8 cellular contexts compared by ENCODE assay signal in the genomic region with DNA sequence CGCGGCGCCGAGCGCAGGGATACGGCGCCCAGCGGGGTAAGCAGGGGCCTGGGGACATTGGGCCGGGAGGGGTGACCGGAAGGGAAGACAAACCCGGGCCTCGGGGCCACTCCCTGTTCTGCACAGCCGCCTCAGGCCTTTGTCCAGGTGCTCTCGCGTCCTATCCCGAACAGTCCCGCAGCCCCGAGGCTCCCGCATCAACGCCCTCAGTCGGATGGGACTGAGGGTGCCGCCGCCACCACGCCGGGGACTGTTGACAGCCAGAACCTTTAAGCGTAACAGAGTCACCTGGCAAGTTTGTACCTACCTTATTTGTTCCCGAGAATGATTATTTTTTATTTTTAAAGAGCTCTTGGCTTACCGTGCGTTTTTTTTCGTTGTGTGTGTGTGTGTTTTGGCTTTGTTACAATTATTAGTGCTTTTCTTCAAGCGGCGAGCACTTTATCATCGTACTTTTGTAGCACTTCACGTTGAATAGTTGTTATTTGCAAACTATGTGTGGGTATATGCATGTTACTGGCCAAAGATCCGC.
A peak's percentile ranks its signal among the peaks of the same experiment; 100 is the strongest.
DNase-seq lines count a peak whose midpoint lies in the region; ATAC-seq and TF ChIP-seq lines count a peak whose summit lies in the region.

No MANE protein-coding gene starts in this region.

- ATAC-seq in GM18907 (IDR thresholded peaks at IDR 0.05; ENCODE audit: unreplicated experiment): peak; percentile 44
- peak; percentile 27 for ATAC-seq in HG03139 (IDR thresholded peaks at IDR 0.05; ENCODE audit: unreplicated experiment)

- H3K27me3 ChIP-seq in endocrine pancreas (ENCODE audit: control insufficient read depth, insufficient read depth, low read length): no peaks in the 10 kb centered on the region

- peaks cover 2% of the 10 kb centered on the region for H3K36me3 ChIP-seq in endocrine pancreas (ENCODE audit: control insufficient read depth, insufficient read depth, low read length)

- no peaks in the 10 kb centered on the region for H3K9me3 ChIP-seq in endocrine pancreas (ENCODE audit: control insufficient read depth, low read length)

- H3K4me3 ChIP-seq in endocrine pancreas (ENCODE audit: control insufficient read depth, insufficient read depth, low read length): peak overlapping the region; percentile 97

- peak overlapping the region; percentile 96 to 99 (median 98) for H3K27ac Mint-ChIP-seq in nephron

- peaks cover 33% of the 10 kb centered on the region for H3K36me3 Mint-ChIP-seq in nephron (ENCODE audit: low read depth)

- POLR2A ChIA-PET in RWPE1 (lab: Yijun Ruan, JAX; ENCODE audit: low non-redundant PET): no interaction called here

- peak; percentile 82 for DNase-seq in RWPE1 (ENCODE audit: low spot score)
- DNase-seq in NCI-H1436 (lab: John Stamatoyannopoulos, UW): no peak
- no peak for DNase-seq in superior temporal gyrus (ENCODE audit: extremely low spot score)

- peak overlapping the region; percentile 94 to 99 (median 99) for H3K4me3 Mint-ChIP-seq in nephron

- peaks cover 47% of the 10 kb centered on the region for H3K4me1 Mint-ChIP-seq in nephron

- CTCF ChIA-PET in RWPE1 (lab: Yijun Ruan, JAX): interaction anchor here (0.6 kb wide), 1 partner anchor 12 kb away, joined by 3 read pairs; no protein-coding TSS in a partner anchor

- no peaks in the 10 kb centered on the region for H3K9me3 Mint-ChIP-seq in nephron

- H3K9ac ChIP-seq in endocrine pancreas (ENCODE audit: control insufficient read depth, insufficient read depth, low read length): peak overlapping the region; percentile 95

- TF ChIP-seq CTCF in 22Rv1 (IDR thresholded peaks at IDR 0.05): no peak
- TF ChIP-seq CTCF in RWPE1 (conservative IDR thresholded peaks at IDR 0.05; ENCODE audit: low read depth): no peak
- TF ChIP-seq CTCF in nephron (IDR thresholded peaks at IDR 0.05; ENCODE audit: unreplicated experiment in 3 of 3): no peak

- H3K27me3 Mint-ChIP-seq in nephron (ENCODE audit: low read depth): no peaks in the 10 kb centered on the region

- H3K4me1 ChIP-seq in endocrine pancreas (ENCODE audit: control insufficient read depth, insufficient read depth, low read length): peaks cover 16% of the 10 kb centered on the region

- H3K27ac ChIP-seq in 22Rv1 (peak overlapping the region; percentile 95), RWPE1 (peak overlapping the region; percentile 99)
